ENCODE assay signal across 1 cellular context in genomic region chr3:194051554-194052175, GRCh38.
A peak's percentile ranks its signal among the peaks of the same experiment; 100 is the strongest.
TF ChIP-seq lines count a peak whose summit lies in the region.

No MANE protein-coding gene starts in this region.

TF ChIP-seq in K562, 482 proteins besides CTCF, POLR2A, EP300 and RAD21 (continued from another document and continues in another):
- no peak for TF ChIP-seq ZC3H11A (IDR thresholded peaks at IDR 0.05; ENCODE audit: low read depth, low read length)
- TF ChIP-seq FOXK1 (CRISPR knock-in tag; IDR thresholded peaks at IDR 0.05; ENCODE audit: borderline replicate concordance) = no peak
- TF ChIP-seq ZNF239 (CRISPR knock-in tag; IDR thresholded peaks at IDR 0.05) = no peak
- no peak for TF ChIP-seq ZZZ3 (IDR thresholded peaks at IDR 0.05)
- peak; percentile 26; the same call in 1 of the 2 replicates for TF ChIP-seq ZNF263 (CRISPR knock-in tag; IDR thresholded peaks at IDR 0.05; ENCODE audit: borderline replicate concordance)
- TF ChIP-seq HDAC3 (IDR thresholded peaks at IDR 0.05; ENCODE audit: borderline replicate concordance, partially characterized antibody) = peak; percentile 22
- no peak for TF ChIP-seq REST (CRISPR knock-in tag; IDR thresholded peaks at IDR 0.05; ENCODE audit: low read depth)
- no peak for TF ChIP-seq GATAD2B (IDR thresholded peaks at IDR 0.05; ENCODE audit: borderline replicate concordance)
- TF ChIP-seq ZNF449 (CRISPR knock-in tag; IDR thresholded peaks at IDR 0.05) = no peak
- TF ChIP-seq TCF3 (CRISPR knock-in tag; IDR thresholded peaks at IDR 0.05) = peak; percentile 82
- TF ChIP-seq POLR2H (tag; IDR thresholded peaks at IDR 0.05; ENCODE audit: low read depth) = no peak
- TF ChIP-seq STAT5A (IDR thresholded peaks at IDR 0.05; ENCODE audit: borderline replicate concordance, low read length) = no peak; the same call in 1 of the 2 replicates
- no peak for TF ChIP-seq HNRNPUL1 (IDR thresholded peaks at IDR 0.05; ENCODE audit: low read length)
- no peak for TF ChIP-seq ZNF354B (CRISPR knock-in tag; IDR thresholded peaks at IDR 0.05)
- peak in 1 of 2 experiments; percentile 53; a peak in 1 of 4 replicates for TF ChIP-seq ZNF639 (CRISPR knock-in tag; conservative IDR thresholded peaks at IDR 0.05 in 1 of 2, IDR thresholded peaks at IDR 0.05 in 1 of 2)
- TF ChIP-seq ZBTB17 (CRISPR knock-in tag; IDR thresholded peaks at IDR 0.05) = no peak
- no peak for TF ChIP-seq ZFPM2 (CRISPR knock-in tag; IDR thresholded peaks at IDR 0.05)
- TF ChIP-seq MYNN (IDR thresholded peaks at IDR 0.05) = no peak
- no peak for TF ChIP-seq MYNN (CRISPR knock-in tag; IDR thresholded peaks at IDR 0.05)
- no peak for TF ChIP-seq ZNF583 (CRISPR knock-in tag; IDR thresholded peaks at IDR 0.05)
- TF ChIP-seq SAFB2 (IDR thresholded peaks at IDR 0.05; ENCODE audit: borderline replicate concordance, low read depth, low read length, severe bottlenecking) = no peak
- TF ChIP-seq ZNF224 (CRISPR knock-in tag; IDR thresholded peaks at IDR 0.05) = no peak
- no peak for TF ChIP-seq BRF1 (IDR thresholded peaks at IDR 0.05; ENCODE audit: borderline replicate concordance, extremely low read depth, insufficient read length)
- no peak for TF ChIP-seq NKRF (IDR thresholded peaks at IDR 0.05; ENCODE audit: borderline replicate concordance)
- TF ChIP-seq TBL1XR1 (IDR thresholded peaks at IDR 0.05; ENCODE audit: low read length in 2 of 2) = peak in 1 of 2 experiments; percentile 71; a peak in 1 of 4 replicates
- no peak for TF ChIP-seq NFRKB (IDR thresholded peaks at IDR 0.05; ENCODE audit: low read depth)
- peak; percentile 48 for TF ChIP-seq VEZF1 (CRISPR knock-in tag; IDR thresholded peaks at IDR 0.05)
- TF ChIP-seq TSC22D4 (tag; IDR thresholded peaks at IDR 0.05) = no peak
- TF ChIP-seq ZNF41 (CRISPR knock-in tag; conservative IDR thresholded peaks at IDR 0.05) = no peak
- TF ChIP-seq MTA1 (IDR thresholded peaks at IDR 0.05; ENCODE audit: borderline replicate concordance) = peak; percentile 30; the same call in 1 of the 2 replicates
- TF ChIP-seq KDM4B (IDR thresholded peaks at IDR 0.05; ENCODE audit: borderline replicate concordance in 2 of 2, low read depth in 1 of 2) = no peak
- TF ChIP-seq ZNF282 (CRISPR knock-in tag; IDR thresholded peaks at IDR 0.05) = no peak
- TF ChIP-seq NCOR1 (IDR thresholded peaks at IDR 0.05) = peak; percentile 78
- TF ChIP-seq ZNF764 (CRISPR knock-in tag; IDR thresholded peaks at IDR 0.05; ENCODE audit: low read depth) = no peak
- peak; percentile 44 to 64; a peak in 1 of 4 replicates for TF ChIP-seq TRIM24 (IDR thresholded peaks at IDR 0.05)
- peak; percentile 42; the same call in 1 of the 2 replicates for TF ChIP-seq SMARCC2 (IDR thresholded peaks at IDR 0.05; ENCODE audit: low read depth)
- no peak for TF ChIP-seq RUNX1 (IDR thresholded peaks at IDR 0.05; ENCODE audit: low read depth)
- peak; percentile 38; the same call in 1 of the 2 replicates for TF ChIP-seq JUN (IDR thresholded peaks at IDR 0.05; ENCODE audit: borderline replicate concordance, low read depth, low read length)
- no peak for TF ChIP-seq JUN (CRISPR knock-in tag; IDR thresholded peaks at IDR 0.05; ENCODE audit: borderline replicate concordance)
- TF ChIP-seq RBM15 (IDR thresholded peaks at IDR 0.05; ENCODE audit: insufficient read depth, low read length) = no peak
- TF ChIP-seq YBX1 (IDR thresholded peaks at IDR 0.05) = no peak
- no peak for TF ChIP-seq HDAC6 (IDR thresholded peaks at IDR 0.05; ENCODE audit: low read depth, low read length)
- no peak for TF ChIP-seq KLF13 (tag; IDR thresholded peaks at IDR 0.05; ENCODE audit: borderline replicate concordance, low read depth)
- TF ChIP-seq NUFIP1 (IDR thresholded peaks at IDR 0.05; ENCODE audit: partially characterized antibody) = no peak
- TF ChIP-seq TGIF2 (CRISPR knock-in tag; IDR thresholded peaks at IDR 0.05) = no peak
- peak; percentile 75 for TF ChIP-seq SMAD4 (CRISPR knock-in tag; conservative IDR thresholded peaks at IDR 0.05)
- TF ChIP-seq CBFA2T2 (conservative IDR thresholded peaks at IDR 0.05) = peak; percentile 83
- TF ChIP-seq PTBP1 (IDR thresholded peaks at IDR 0.05; ENCODE audit: low read depth, low read length) = no peak
- no peak for TF ChIP-seq HMGN3 (IDR thresholded peaks at IDR 0.05; ENCODE audit: borderline replicate concordance, extremely low read depth, insufficient read length, low read depth, low read length)
- TF ChIP-seq MEF2D (tag; conservative IDR thresholded peaks at IDR 0.05; ENCODE audit: low read depth) = 0 out of 2 replicates have a peak, but pooled peaks have one; percentile 24
- no peak for TF ChIP-seq MAFG (tag; conservative IDR thresholded peaks at IDR 0.05)
- TF ChIP-seq RBM39 (optimal IDR thresholded peaks at IDR 0.05; ENCODE audit: low read depth, low read length) = no peak
- TF ChIP-seq RERE (CRISPR knock-in tag; IDR thresholded peaks at IDR 0.05; ENCODE audit: borderline replicate concordance) = no peak
- TF ChIP-seq MIER1 (IDR thresholded peaks at IDR 0.05; ENCODE audit: low read depth) = no peak
- no peak for TF ChIP-seq GABPB2 (CRISPR knock-in tag; conservative IDR thresholded peaks at IDR 0.05)
- TF ChIP-seq RNF2 (IDR thresholded peaks at IDR 0.05) = no peak
- TF ChIP-seq ZNF444 (CRISPR knock-in tag; IDR thresholded peaks at IDR 0.05) = no peak
- TF ChIP-seq NELFE (IDR thresholded peaks at IDR 0.05; ENCODE audit: insufficient read depth, insufficient read length) = no peak
- no peak for TF ChIP-seq ZBTB8A (IDR thresholded peaks at IDR 0.05; ENCODE audit: partially characterized antibody)
